Comparison of ENCODE assay signal across 11 cellular contexts in genomic region chr17:80968602-80969029, GRCh38. TPM values are rescaled to one million over a fixed set of nuclear protein-coding genes. Genes with fewer than 3 reads are reported as not detected.
DNase-seq lines count a peak whose midpoint lies in the region; ATAC-seq, FAIRE-seq and TF ChIP-seq lines count a peak whose summit lies in the region.
"Had no signal": no experiment of that assay in that cellular context is flagged by ENCODE, and none has a peak within 500 bp of the region (broad histone marks: within the 10 kb centered on the region; RNA-seq: fewer than 3 reads in every experiment).

No MANE protein-coding gene starts in this region.

- H3K79me1 ChIP-seq in mesendoderm (ENCODE audit: low read length), result no peaks in the 10 kb centered on the region

- RAD21 ChIA-PET in GM12878 (lab: Charles Lee; ENCODE audit: unreplicated experiment), result no interaction called here

- no peak overlapping the region for H2BK120ac ChIP-seq in mesendoderm (ENCODE audit: low read depth, low read length)

- H3K36me3 ChIP-seq in GM12878 (ENCODE audit: control insufficient read depth in 2 of 2, insufficient read depth in 2 of 2, low read length in 1 of 2) (no peaks in the 10 kb centered on the region), mesendoderm (ENCODE audit: control insufficient read depth, insufficient read depth, low read length) (no peaks in the 10 kb centered on the region)

- H4K20me1 ChIP-seq in GM12878 (ENCODE audit: control insufficient read depth, insufficient read depth), result no peaks in the 10 kb centered on the region

- H2BK15ac ChIP-seq in mesendoderm (replicated peaks; ENCODE audit: low read depth), result no peak overlapping the region

- TF ChIP-seq EP300 in A549 (IDR thresholded peaks at IDR 0.05) (no peak), GM12878 (IDR thresholded peaks at IDR 0.05; ENCODE audit: borderline replicate concordance in 1 of 2, control insufficient read depth in 1 of 2, low read depth in 2 of 2, low read length in 2 of 2) (no peak)

- H3K27ac ChIP-seq in A549 (no peak overlapping the region), GM12878 (ENCODE audit: control insufficient read depth, insufficient read depth) (no peak overlapping the region), mesendoderm (ENCODE audit: low read depth, low read length) (no peak overlapping the region)
- H3K27ac ChIP-seq: C4-2B had no signal

- FAIRE-seq in A549 (lab: Jason Lieb, UNC), result no peak
- no peak for FAIRE-seq in GM12878 (lab: Jason Lieb, UNC)
- FAIRE-seq: colon had no signal

- H4K5ac ChIP-seq in mesendoderm (ENCODE audit: low read length), result no peak overlapping the region

- H3K9ac ChIP-seq in GM12878 (ENCODE audit: control insufficient read depth, insufficient read depth, low read length) (no peak overlapping the region), mesendoderm (ENCODE audit: low read length) (no peak overlapping the region)

- no peak overlapping the region for H2BK5ac ChIP-seq in mesendoderm (ENCODE audit: low read length)

- H3K4me3 ChIP-seq in A549 (no peak overlapping the region), GM12878 (no peak overlapping the region), mesendoderm (ENCODE audit: low read length) (no peak overlapping the region)

- CTCF ChIA-PET in A549 (lab: Yijun Ruan, JAX), result interaction anchor here (0.7 to 5.9 kb wide), 8 partner anchors 10 to 544 kb away, joined by 3 to 48 read pairs (median 11); no protein-coding TSS in a partner anchor
- CTCF ChIA-PET in GM12878 (lab: Yijun Ruan, JAX), result interaction anchor here (0.7 kb wide), 1 partner anchor 544 kb away, joined by 3 read pairs; no protein-coding TSS in a partner anchor
- CTCF ChIA-PET in HEK293T (lab: Yijun Ruan, JAX), result no interaction called here

- H3K18ac ChIP-seq in mesendoderm (ENCODE audit: low read length), result no peak overlapping the region

- no peak overlapping the region for H2AFZ ChIP-seq in GM12878 (ENCODE audit: control insufficient read depth, low read depth, low read length)

- POLR2A ChIA-PET in A549 (lab: Yijun Ruan, JAX), result no interaction called here
- POLR2A ChIA-PET in GM12878 (lab: Charles Lee), result no interaction called here
- POLR2A ChIA-PET in HEK293T (lab: Yijun Ruan, JAX), result no interaction called here

- TF ChIP-seq POLR2A in A549 (IDR thresholded peaks at IDR 0.05; ENCODE audit: low read length) (no peak), GM12878 (IDR thresholded peaks at IDR 0.05; ENCODE audit: low read depth, low read length) (peak; percentile 34; the same call in 1 of the 2 replicates)

- intact Hi-C loops in GM12878 (cut with micrococcal nuclease; ENCODE audit: unreplicated experiment), result no loop called here

- no peak overlapping the region for H2AK5ac ChIP-seq in mesendoderm (ENCODE audit: low read length)

- SMC1A ChIA-PET in GM12878 (lab: Charles Lee; ENCODE audit: uncharacterized antibody, unreplicated experiment), result no interaction called here

- TSS peak; percentile 55 for BruUV-seq in GM12878 (replicated peaks; lab: Mats Ljungman, UMichigan)

- TF ChIP-seq CTCF in A549 (IDR thresholded peaks at IDR 0.05), result no peak
- no peak for TF ChIP-seq CTCF in GM12878 (IDR thresholded peaks at IDR 0.05 in 2 of 3, conservative IDR thresholded peaks at IDR 0.05 in 1 of 3; ENCODE audit: control insufficient read depth in 2 of 3, extremely low read depth in 1 of 3, insufficient read depth in 1 of 3, low read depth in 3 of 3, low read length in 3 of 3)

- H3K4me2 ChIP-seq in A549 (no peak overlapping the region), GM12878 (ENCODE audit: control insufficient read depth, insufficient read depth) (no peak overlapping the region), mesendoderm (ENCODE audit: low read length) (no peak overlapping the region)

- H3K27me3 ChIP-seq in GM12878 (replicated peaks in 1 of 2; ENCODE audit: control insufficient read depth in 2 of 2, insufficient read depth in 2 of 2, low read length in 1 of 2), result no peaks in the 10 kb centered on the region
- no peaks in the 10 kb centered on the region for H3K27me3 ChIP-seq in mesendoderm (ENCODE audit: insufficient read depth, low read length, poor library complexity)

- in situ Hi-C loops in GM12878 (cut with MboI), result no loop called here

- H4K8ac ChIP-seq in mesendoderm (ENCODE audit: low read depth, low read length), result no peak overlapping the region

- WGBS in A549 (ENCODE audit: missing lambda C conversion rate), result 50% methylated on average over 15 of the region's 17 CpGs
- 78% methylated on average over 17 of the region's 17 CpGs for WGBS in GM12878 (ENCODE audit: insufficient coverage, insufficient replicate concordance, low lambda C conversion rate, missing lambda C conversion rate)
- no CpG with 5 or more reads among the region's 17 CpGs for WGBS in mesendoderm (ENCODE audit: extremely low coverage, insufficient coverage, low lambda C conversion rate)

- no peak for DNase-seq in A549 (ENCODE audit: low read depth in 1 of 2, low spot score in 1 of 2)
- DNase-seq in NCI-H1105 (lab: John Stamatoyannopoulos, UW), result peak; percentile 21
- DNase-seq in GM12878 (ENCODE audit: low read depth, low spot score), result no peak
- peak; percentile 22 for DNase-seq in middle frontal gyrus (ENCODE audit: extremely low spot score, low spot score)
- DNase-seq in mesendoderm, result no peak
- DNase-seq in HEK293T (ENCODE audit: extremely low spot score), result no peak
- no peak for DNase-seq in activated naive CD4-positive, alpha-beta T cell (lab: John Stamatoyannopoulos, UW)
- DNase-seq in activated CD4-positive, alpha-beta T cell treated with anti-CD3 and anti-CD28 coated beads, Interleukin-2, amount 50 U/mL, for 1 hour, result no peak
- DNase-seq: stimulated activated naive CD8-positive, alpha-beta T cell treated with anti-CD3 and anti-CD28 coated beads, Interleukin-15, amount 100 ng/mL, for 72 hours had no signal

- H3K9me3 ChIP-seq in A549 (no peaks in the 10 kb centered on the region), GM12878 (replicated peaks; ENCODE audit: control insufficient read depth, insufficient read depth, low read length) (no peaks in the 10 kb centered on the region)

- H3K4me1 ChIP-seq in A549 (no peaks in the 10 kb centered on the region), GM12878 (ENCODE audit: control insufficient read depth, insufficient read depth, low read length) (no peaks in the 10 kb centered on the region), mesendoderm (ENCODE audit: control insufficient read depth, low read depth, low read length) (no peaks in the 10 kb centered on the region)

- no peak overlapping the region for H3K4ac ChIP-seq in mesendoderm (ENCODE audit: low read depth, low read length)

- H3K56ac ChIP-seq in mesendoderm (ENCODE audit: low read length), result no peak overlapping the region

- no peak for TF ChIP-seq RAD21 in A549 (conservative IDR thresholded peaks at IDR 0.05 in 1 of 2, IDR thresholded peaks at IDR 0.05 in 1 of 2)
- no peak for TF ChIP-seq RAD21 in GM12878 (IDR thresholded peaks at IDR 0.05; ENCODE audit: insufficient read depth, low read depth, low read length)

- H3K79me2 ChIP-seq in GM12878 (ENCODE audit: control insufficient read depth, insufficient read depth, low read length) (no peaks in the 10 kb centered on the region), mesendoderm (ENCODE audit: control insufficient read depth, insufficient read depth, low read length) (no peaks in the 10 kb centered on the region)

- H3K23ac ChIP-seq in mesendoderm (ENCODE audit: low read length), result no peak overlapping the region

- peak in 1 of 2 experiments; percentile 1; a peak in 2 of 6 replicates for ATAC-seq in A549
- ATAC-seq in GM12878, result no peak

TF ChIP-seq in A549, 52 proteins besides CTCF, POLR2A, EP300 and RAD21 (continues in another document):
- no peak for TF ChIP-seq HEYL (CRISPR knock-in tag; IDR thresholded peaks at IDR 0.05)

TF ChIP-seq in GM12878, 131 proteins besides CTCF, POLR2A, EP300 and RAD21:
- TF ChIP-seq POLR2AphosphoS2 (IDR thresholded peaks at IDR 0.05; ENCODE audit: low read depth, low read length) (0 out of 2 replicates have a peak, but pooled peaks have one; percentile 29), FOS (IDR thresholded peaks at IDR 0.05; ENCODE audit: borderline replicate concordance, extremely low read depth, insufficient read length) (no peak)

TF ChIP-seq in HEK293T, 16 proteins besides CTCF, POLR2A, EP300 and RAD21:
- no peak for TF ChIP-seq TARDBP (IDR thresholded peaks at IDR 0.05)
- no peak for TF ChIP-seq SUZ12 (IDR thresholded peaks at IDR 0.05)
- TF ChIP-seq NFRKB (IDR thresholded peaks at IDR 0.05), result no peak
- TF ChIP-seq FOXM1 (IDR thresholded peaks at IDR 0.05; ENCODE audit: borderline replicate concordance), result no peak
- TF ChIP-seq ARNT (IDR thresholded peaks at IDR 0.05), result no peak
- TF ChIP-seq FOXA1 (IDR thresholded peaks at IDR 0.05), result no peak
- TF ChIP-seq CTBP1 (IDR thresholded peaks at IDR 0.05; ENCODE audit: borderline replicate concordance), result no peak
- TF ChIP-seq ELF4 (IDR thresholded peaks at IDR 0.05), result no peak
- TF ChIP-seq L3MBTL2 (conservative IDR thresholded peaks at IDR 0.05), result no peak
- TF ChIP-seq FOXK2 (IDR thresholded peaks at IDR 0.05), result no peak

RNA-seq across cellular contexts. Expression of gene CHMP6, which starts 23.0 kb away (rescaled TPM):
- polyA plus RNA-seq in A549 (2011; rRNA removed) (17.8 and 28.9 TPM in 2 replicates), A549 (2017; fragmentation: RNase III; extraction: RNeasy Plus Mini Kit Qiagen cat#74134 plus additional on column Dnase treatment) (26.6 to 32.7 TPM (median 30.8 TPM) in 3 replicates), GM12878 (2011; rRNA removed) (13.0 and 15.0 TPM in 2 replicates), GM12878 (2014; fragmentation: Illumina TruSeq; extraction: Trizol) (10.5 and 14.1 TPM in 2 replicates), GM12878 (2014; fragmentation: Nextera tagmentation; extraction: Ambion mirVana) (1 to 10 TPM in 1 of 2 experiments, under 1 TPM in 1; 0.21 to 2.1 TPM), GM12878 (2014; rRNA removed) (32.0 and 35.7 TPM in 2 replicates), GM12878 (2016; fragmentation: Nextera tagmentation; extraction: Ambion mirVana) (10 to 100 TPM; 32.8 to 37.9 TPM)
- 36.9 and 47.2 TPM in 2 replicates for polyA plus RNA-seq in A549 (2012; cell fraction: cytosol; rRNA removed)
- polyA plus RNA-seq in A549 (2012; cell fraction: nucleus; rRNA removed), result 34.1 and 42.1 TPM in 2 replicates
- 9.5 and 11.2 TPM in 2 replicates for polyA minus RNA-seq in A549 (2011; rRNA and poly(A)+ RNA removed)
- 34.6 and 47.2 TPM in 2 replicates for total RNA-seq in GM12878 (2013; cell fraction: nucleolus; rRNA removed)
- total RNA-seq in GM12878 (2014; rRNA removed) (9.6 and 10.4 TPM in 2 replicates), GM12878 (2014; rRNA removed; fragmentation: Illumina TruSeq; extraction: Trizol) (13.2 and 14.4 TPM in 2 replicates), GM12878 (2021) (26.8 and 29.8 TPM in 2 replicates)
- polyA plus RNA-seq in GM12878 (2011; ENCODE audit: low read depth), result 4.7 TPM
- 17.0 and 25.3 TPM in 2 replicates for polyA plus RNA-seq in GM12878 (2011; cell fraction: cytosol; rRNA removed)
- 20.6 and 26.1 TPM in 2 replicates for polyA plus RNA-seq in GM12878 (2011; cell fraction: nucleus; rRNA removed)
- polyA plus RNA-seq in GM12878 (2012), result 12.4 and 13.1 TPM in 2 replicates
- polyA minus RNA-seq in GM12878 (2011; rRNA and poly(A)+ RNA removed), result 6.7 and 12.2 TPM in 2 replicates
- 5.6 and 9.9 TPM in 2 replicates for polyA minus RNA-seq in GM12878 (2011; cell fraction: cytosol; rRNA and poly(A)+ RNA removed)
- 9.7 and 15.0 TPM in 2 replicates for polyA minus RNA-seq in GM12878 (2011; cell fraction: nucleus; rRNA and poly(A)+ RNA removed)
- polyA plus RNA-seq in mesendoderm (2013, experiment 1 of 2), result 11.6 TPM
- polyA plus RNA-seq in mesendoderm (2013, experiment 2 of 2), result 11.8 TPM

Comparison
In these comparisons a context has a peak if more than half of its experiments do, and no peak if none do; other contexts are left out.
1. DNase-seq: peak in NCI-H1105 (single experiment) and middle frontal gyrus (single experiment); none in A549 (0 of 2), GM12878 (single experiment), mesendoderm (single experiment), HEK293T (single experiment), activated naive CD4-positive, alpha-beta T cell (0 of 4) and activated CD4-positive, alpha-beta T cell treated with anti-CD3 and anti-CD28 coated beads, Interleukin-2, amount 50 U/mL, for 1 hour (single experiment).
2. Of the 24 proteins assayed by ChIP-seq in both GM12878 and A549: peak only in GM12878: POLR2A and POLR2AphosphoS2; only in A549: PBX3; in both: none; in neither: 21.